8 cellular contexts compared by ENCODE assay signal in the genomic region with DNA sequence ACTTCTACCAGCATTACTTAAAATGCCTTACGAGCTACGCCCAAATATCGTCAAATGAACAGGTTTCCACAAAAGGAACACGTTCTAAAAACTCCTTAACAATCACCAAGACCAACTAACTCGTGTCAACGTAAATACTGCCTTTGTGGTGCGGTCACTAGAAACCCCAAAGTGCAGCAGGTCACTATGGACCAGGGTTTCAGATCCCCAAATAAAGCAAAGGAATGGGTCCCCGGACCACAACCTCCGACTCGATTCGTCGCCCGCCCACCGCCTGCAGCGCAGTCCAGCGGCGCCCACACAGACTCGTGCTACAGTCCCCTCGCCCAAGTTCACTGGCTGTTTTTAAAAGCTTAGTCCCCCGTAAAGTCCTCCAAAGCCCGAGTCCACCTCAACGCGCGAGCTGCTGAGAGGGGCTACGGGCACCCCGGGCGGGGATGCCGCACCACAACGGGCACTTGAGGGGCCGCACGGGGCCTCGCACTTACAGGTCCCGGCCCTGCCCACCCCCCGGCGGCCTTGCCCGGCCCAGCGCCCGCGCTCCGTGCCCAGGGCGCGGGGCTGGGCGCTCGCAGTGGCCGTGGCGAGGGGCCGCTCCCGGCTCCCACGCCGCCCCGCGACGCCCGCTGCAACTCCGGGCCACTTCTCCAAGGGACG. TPM values are rescaled to one million over a fixed set of nuclear protein-coding genes. Genes with fewer than 3 reads are reported as not detected.
DNase-seq lines count a peak whose midpoint lies in the region; ATAC-seq and TF ChIP-seq lines count a peak whose summit lies in the region.

No MANE protein-coding gene starts in this region.

- H3K9me3 ChIP-seq in BE2C (no peaks in the 10 kb centered on the region), HUES64 (ENCODE audit: insufficient read depth, low read depth, low read length) (no peaks in the 10 kb centered on the region), thoracic aorta (no peaks in the 10 kb centered on the region)

- peak; percentile 35 for ATAC-seq in left lobe of liver
- no peak for ATAC-seq in thoracic aorta (ENCODE audit: insufficient number of reproducible peaks, low FRiP score, low read depth)
- no peak for ATAC-seq in HG02610 (IDR thresholded peaks at IDR 0.05; ENCODE audit: unreplicated experiment)
- no peak for ATAC-seq in GM18520 (IDR thresholded peaks at IDR 0.05; ENCODE audit: unreplicated experiment)
- no peak for ATAC-seq in esophagus mucosa

- H3K9ac ChIP-seq in HUES64 (ENCODE audit: low read depth, low read length): peak overlapping the region; percentile 56

- peak overlapping the region; percentile 95 for H3K4me3 ChIP-seq in BE2C (ENCODE audit: low read depth, low read length)
- H3K4me3 ChIP-seq in HUES64 (ENCODE audit: low read length): peak overlapping the region; percentile 63
- peak overlapping the region; percentile 81 for H3K4me3 ChIP-seq in thoracic aorta

- TF ChIP-seq CTCF in BE2C (IDR thresholded peaks at IDR 0.05; ENCODE audit: low read depth, low read length) (no peak), thoracic aorta (IDR thresholded peaks at IDR 0.05) (no peak)

- under 1% methylated on average over 56 of the region's 56 CpGs for WGBS in HUES64

- DNase-seq in BE2C (peak; percentile 48), caudate nucleus (lab: John Stamatoyannopoulos, UW) (peak in 6 of 61 donors; percentile 32 to 58 (median 41)), left lobe of liver (ENCODE audit: low spot score) (no peak), thoracic aorta (ENCODE audit: low spot score) (no peak)

- H3K36me3 ChIP-seq in BE2C (no peaks in the 10 kb centered on the region), HUES64 (ENCODE audit: insufficient read depth, low read length) (no peaks in the 10 kb centered on the region), thoracic aorta (no peaks in the 10 kb centered on the region)

- no peaks in the 10 kb centered on the region for H3K27me3 ChIP-seq in BE2C
- H3K27me3 ChIP-seq in HUES64 (ENCODE audit: insufficient read depth, low read length): peaks cover 57% of the 10 kb centered on the region
- no peaks in the 10 kb centered on the region for H3K27me3 ChIP-seq in thoracic aorta (replicated peaks; ENCODE audit: insufficient read depth)

- H3K4me1 ChIP-seq in BE2C: peaks cover 26% of the 10 kb centered on the region
- peaks cover 37% of the 10 kb centered on the region for H3K4me1 ChIP-seq in HUES64 (ENCODE audit: insufficient read depth, low read length)
- peaks cover 8 to 23% of the 10 kb centered on the region in 2 donors for H3K4me1 ChIP-seq in thoracic aorta (ENCODE audit: control insufficient read depth in 1 of 2, low read depth in 2 of 2)

- H3K27ac ChIP-seq in HUES64 (ENCODE audit: low read depth, low read length) (no peak overlapping the region; the same call in 1 of the 2 replicates), caudate nucleus (ENCODE audit: low read depth, low read length) (peak overlapping the region; percentile 88), thoracic aorta (peak overlapping the region; percentile 89 to 92)

RNA-seq across cellular contexts. Expression of a gene that starts 1.1 kb away (rescaled TPM):
- polyA plus RNA-seq in BE2C (2012; ENCODE audit: insufficient read depth, insufficient read length, low read depth): 9.2 TPM
- polyA plus RNA-seq in HUES64 (2013, experiment 1 of 2): 1.9 TPM
- polyA plus RNA-seq in HUES64 (2013, experiment 2 of 2): 2.5 TPM
- 38.4 TPM for total RNA-seq in left lobe of liver
- 100 to 1,000 TPM in 1 of 2 donors, 10 to 100 TPM in 1; 54.8 to 114 TPM for total RNA-seq in thoracic aorta
- 37.2 TPM for total RNA-seq in esophagus mucosa
